In the genomic region with DNA sequence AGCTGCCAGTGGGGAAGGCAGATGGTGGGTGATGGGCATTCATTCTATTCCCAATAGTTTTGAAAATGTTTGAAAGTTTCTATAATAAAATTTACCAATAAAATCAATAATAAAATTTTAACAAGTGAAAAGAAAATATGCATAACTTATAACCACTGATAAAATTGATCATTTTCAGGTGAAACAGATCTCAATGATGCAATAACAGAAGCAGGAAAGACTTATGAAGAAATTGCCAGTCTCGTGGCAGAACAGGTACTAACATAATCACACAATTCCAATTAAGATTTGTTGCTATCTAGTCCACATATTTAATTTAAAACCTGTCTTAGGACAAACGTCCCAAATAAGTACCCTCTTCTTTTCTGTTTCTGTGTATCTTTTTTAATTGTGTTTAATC, we compare ENCODE assay signal across 33 cellular contexts.
"Had no signal": no experiment of that assay in that cellular context is flagged by ENCODE, and none has a peak within 500 bp of the region (broad histone marks: within the 10 kb centered on the region; RNA-seq: fewer than 3 reads in every experiment).

No MANE protein-coding gene starts in this region.

- H3K4me3 Mint-ChIP-seq: activated B cell treated with CpG ODN at 0.5 μM for 24 hours; activated CD4-positive, alpha-beta memory T cell treated with anti-CD3 and anti-CD28 coated beads, Interleukin-2, amount 10 ng/mL, durations not matched to agents 7 days and 5 days; activated CD4-positive, alpha-beta T cell treated with anti-CD3 and anti-CD28 coated beads, Interleukin-2, amount 10 ng/mL, durations not matched to agents 7 days and 5 days; activated naive CD4-positive, alpha-beta T cell treated with anti-CD3 and anti-CD28 coated beads for 36 hours; activated naive CD4-positive, alpha-beta T cell treated with anti-CD3 and anti-CD28 coated beads, Interleukin-2, amount 50 U/mL, for 24 hours; activated naive CD8-positive, alpha-beta T cell treated with anti-CD3 and anti-CD28 coated beads, Interleukin-2, amount 10 ng/mL, durations not matched to agents 7 days and 5 days; activated T-cell treated with anti-CD3 and anti-CD28 coated beads, Interleukin-2, amount 50 U/mL, for 24 hours; T-cell; T-helper 1 cell treated with Interleukin-12 subunit alpha and Interleukin-12 subunit beta and Interleukin-4 antibody, amounts not matched to agents 30 μg/mL and 1 μg/mL, for 36 hours; T-helper 2 cell treated with Interferon-gamma antibody and Interleukin-4, amounts not matched to agents 5 μg/mL and 100 μg/mL, for 36 hours had no signal

- H3K4me1 Mint-ChIP-seq: activated B cell treated with CpG ODN at 0.5 μM for 24 hours had no signal

- FAIRE-seq: astrocyte, bronchial epithelial cell, endometrium had no signal

- H3K4me1 ChIP-seq: colonic mucosa, heart left ventricle had no signal

- H3K9me3 Mint-ChIP-seq: activated B cell treated with CpG ODN at 0.5 μM for 24 hours; activated CD4-positive, alpha-beta memory T cell treated with anti-CD3 and anti-CD28 coated beads, Interleukin-2, amount 10 ng/mL, durations not matched to agents 7 days and 5 days; activated CD4-positive, alpha-beta T cell treated with anti-CD3 and anti-CD28 coated beads, Interleukin-2, amount 10 ng/mL, durations not matched to agents 7 days and 5 days; activated naive CD4-positive, alpha-beta T cell treated with anti-CD3 and anti-CD28 coated beads for 36 hours; activated naive CD4-positive, alpha-beta T cell treated with anti-CD3 and anti-CD28 coated beads, Interleukin-2, amount 50 U/mL, for 24 hours; activated naive CD8-positive, alpha-beta T cell treated with anti-CD3 and anti-CD28 coated beads, Interleukin-2, amount 10 ng/mL, durations not matched to agents 7 days and 5 days; activated T-cell treated with anti-CD3 and anti-CD28 coated beads, Interleukin-2, amount 50 U/mL, for 24 hours; T-cell; T-helper 1 cell treated with Interleukin-12 subunit alpha and Interleukin-12 subunit beta and Interleukin-4 antibody, amounts not matched to agents 30 μg/mL and 1 μg/mL, for 36 hours; T-helper 2 cell treated with Interferon-gamma antibody and Interleukin-4, amounts not matched to agents 5 μg/mL and 100 μg/mL, for 36 hours had no signal

- H3K4me3 ChIP-seq: colonic mucosa, gastrocnemius medialis, heart left ventricle had no signal

- H3K9me3 ChIP-seq: colonic mucosa, gastrocnemius medialis, heart left ventricle had no signal

- DNase-seq: activated B cell treated with CpG ODN at 0.5 μM for 24 hours; activated CD4-positive, alpha-beta memory T cell treated with anti-CD3 and anti-CD28 coated beads, Interleukin-2, amount 10 ng/mL, durations not matched to agents 7 days and 5 days; activated CD4-positive, alpha-beta T cell treated with anti-CD3 and anti-CD28 coated beads, Interleukin-2, amount 10 ng/mL, durations not matched to agents 7 days and 5 days; activated CD4-positive, alpha-beta T cell treated with anti-CD3 and anti-CD28 coated beads, Interleukin-2, amount 50 U/mL, for 4 hours; activated CD8-positive, alpha-beta memory T cell treated with anti-CD3 and anti-CD28 coated beads, Interleukin-2, amount 50 U/mL, for 48 hours; activated effector memory CD4-positive, alpha-beta T cell treated with Interleukin-2 at 50 U/mL for 16 hours; activated gamma-delta T cell treated with Interleukin-2 at 50 U/mL for 16 hours; activated naive CD4-positive, alpha-beta T cell treated with anti-CD3 and anti-CD28 coated beads for 36 hours; activated naive CD8-positive, alpha-beta T cell treated with anti-CD3 and anti-CD28 coated beads, Interleukin-2, amount 10 ng/mL, durations not matched to agents 7 days and 5 days; activated T-cell treated with anti-CD3 and anti-CD28 coated beads for 4 hours; activated T-cell treated with anti-CD3 and anti-CD28 coated beads, Interleukin-2, amount 50 U/mL, for 24 hours; amniotic stem cell; anterior cingulate cortex; brain microvascular endothelial cell; cerebellar nuclear complex; colonic mucosa; effector CD8-positive, alpha-beta T cell; foreskin fibroblast; gastrocnemius medialis; glutamatergic neuron; heart left ventricle; SW 1271; T-cell; T1000; WERI-Rb-1 had no signal

- H3K27ac ChIP-seq: brain microvascular endothelial cell, colonic mucosa, gastrocnemius medialis, heart left ventricle, WERI-Rb-1 had no signal

- H3K27ac Mint-ChIP-seq: activated B cell treated with CpG ODN at 0.5 μM for 24 hours; activated CD4-positive, alpha-beta memory T cell treated with anti-CD3 and anti-CD28 coated beads, Interleukin-2, amount 10 ng/mL, durations not matched to agents 7 days and 5 days; activated CD4-positive, alpha-beta T cell treated with anti-CD3 and anti-CD28 coated beads, Interleukin-2, amount 10 ng/mL, durations not matched to agents 7 days and 5 days; activated naive CD4-positive, alpha-beta T cell treated with anti-CD3 and anti-CD28 coated beads for 36 hours; activated naive CD4-positive, alpha-beta T cell treated with anti-CD3 and anti-CD28 coated beads, Interleukin-2, amount 50 U/mL, for 24 hours; activated naive CD8-positive, alpha-beta T cell treated with anti-CD3 and anti-CD28 coated beads, Interleukin-2, amount 10 ng/mL, durations not matched to agents 7 days and 5 days; activated T-cell treated with anti-CD3 and anti-CD28 coated beads, Interleukin-2, amount 50 U/mL, for 24 hours; T-helper 1 cell treated with Interleukin-12 subunit alpha and Interleukin-12 subunit beta and Interleukin-4 antibody, amounts not matched to agents 30 μg/mL and 1 μg/mL, for 36 hours; T-helper 2 cell treated with Interferon-gamma antibody and Interleukin-4, amounts not matched to agents 5 μg/mL and 100 μg/mL, for 36 hours had no signal

- H3K36me3 ChIP-seq: colonic mucosa had no signal

- H3K27me3 Mint-ChIP-seq: activated B cell treated with CpG ODN at 0.5 μM for 24 hours; activated CD4-positive, alpha-beta memory T cell treated with anti-CD3 and anti-CD28 coated beads, Interleukin-2, amount 10 ng/mL, durations not matched to agents 7 days and 5 days; activated CD4-positive, alpha-beta T cell treated with anti-CD3 and anti-CD28 coated beads, Interleukin-2, amount 10 ng/mL, durations not matched to agents 7 days and 5 days; activated naive CD4-positive, alpha-beta T cell treated with anti-CD3 and anti-CD28 coated beads, Interleukin-2, amount 50 U/mL, for 24 hours; activated naive CD8-positive, alpha-beta T cell treated with anti-CD3 and anti-CD28 coated beads, Interleukin-2, amount 10 ng/mL, durations not matched to agents 7 days and 5 days; activated T-cell treated with anti-CD3 and anti-CD28 coated beads, Interleukin-2, amount 50 U/mL, for 24 hours; T-cell had no signal

- ATAC-seq: activated CD4-positive, CD25-positive, alpha-beta regulatory T cell treated with anti-CD3 and anti-CD28 coated beads, Interleukin-2, amount 50 U/mL, for 24 hours; esophagus mucosa; gastrocnemius medialis; heart left ventricle had no signal

- H3K27me3 ChIP-seq: brain microvascular endothelial cell, colonic mucosa, gastrocnemius medialis, heart left ventricle had no signal
